1 cellular context compared by ENCODE assay signal in the genomic region with DNA sequence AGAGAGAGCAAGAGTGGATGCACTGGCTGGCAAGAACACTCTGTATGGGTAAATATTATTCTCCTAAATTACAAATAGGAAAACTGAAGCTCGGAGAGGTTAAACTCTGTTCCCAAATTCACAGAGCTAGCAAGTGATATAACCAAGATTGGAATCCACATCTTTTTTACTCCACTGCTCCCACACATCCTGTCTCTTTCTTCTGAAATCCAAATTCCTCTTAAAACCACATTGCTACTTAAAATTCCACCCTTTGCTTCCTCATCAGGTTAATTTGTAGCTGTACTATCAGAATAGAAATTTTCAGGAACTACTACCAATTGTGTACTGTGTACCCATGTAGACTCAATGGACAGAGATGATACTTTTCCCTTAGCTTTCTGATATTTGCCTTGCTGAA.
TF ChIP-seq lines count a peak whose summit lies in the region.

No MANE protein-coding gene starts in this region.

TF ChIP-seq in IMR-90, 13 proteins besides CTCF, POLR2A, EP300 and RAD21:
- no peak for TF ChIP-seq MXI1 (IDR thresholded peaks at IDR 0.05; ENCODE audit: borderline replicate concordance, low read depth, low read length)
- TF ChIP-seq NFE2L2 (IDR thresholded peaks at IDR 0.05; ENCODE audit: low read depth, low read length) = no peak
- no peak for TF ChIP-seq SMC3 (IDR thresholded peaks at IDR 0.05; ENCODE audit: low read depth, low read length)
- no peak for TF ChIP-seq FOS (IDR thresholded peaks at IDR 0.05; ENCODE audit: low read depth, low read length)
- no peak for TF ChIP-seq RFX5 (IDR thresholded peaks at IDR 0.05; ENCODE audit: low read depth, low read length)
